In the genomic region with DNA sequence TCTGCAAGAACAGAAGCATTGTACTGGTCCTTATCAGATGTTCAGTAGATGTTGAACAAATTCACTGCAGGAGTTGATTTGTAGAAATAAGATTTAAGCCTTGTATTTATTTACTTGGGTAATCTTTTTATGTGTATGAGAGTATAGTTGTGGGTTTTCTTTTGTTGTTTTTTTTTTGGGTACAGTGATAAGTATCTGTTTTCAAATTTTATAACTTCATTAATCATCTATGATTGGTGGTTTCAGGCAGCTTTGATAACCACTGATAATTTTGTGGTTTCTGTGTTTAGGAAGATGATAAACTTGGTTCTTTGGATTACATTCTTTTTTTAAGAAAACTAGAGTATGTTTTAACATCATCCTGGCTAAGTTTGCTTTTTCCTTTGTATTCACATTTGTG, we compare ENCODE assay signal across 1 cellular context.
TF ChIP-seq lines count a peak whose summit lies in the region.

No MANE protein-coding gene starts in this region.

TF ChIP-seq in GM23338, 12 proteins besides CTCF, POLR2A, EP300 and RAD21 (continued from another document):
- TF ChIP-seq, protein P1, sequence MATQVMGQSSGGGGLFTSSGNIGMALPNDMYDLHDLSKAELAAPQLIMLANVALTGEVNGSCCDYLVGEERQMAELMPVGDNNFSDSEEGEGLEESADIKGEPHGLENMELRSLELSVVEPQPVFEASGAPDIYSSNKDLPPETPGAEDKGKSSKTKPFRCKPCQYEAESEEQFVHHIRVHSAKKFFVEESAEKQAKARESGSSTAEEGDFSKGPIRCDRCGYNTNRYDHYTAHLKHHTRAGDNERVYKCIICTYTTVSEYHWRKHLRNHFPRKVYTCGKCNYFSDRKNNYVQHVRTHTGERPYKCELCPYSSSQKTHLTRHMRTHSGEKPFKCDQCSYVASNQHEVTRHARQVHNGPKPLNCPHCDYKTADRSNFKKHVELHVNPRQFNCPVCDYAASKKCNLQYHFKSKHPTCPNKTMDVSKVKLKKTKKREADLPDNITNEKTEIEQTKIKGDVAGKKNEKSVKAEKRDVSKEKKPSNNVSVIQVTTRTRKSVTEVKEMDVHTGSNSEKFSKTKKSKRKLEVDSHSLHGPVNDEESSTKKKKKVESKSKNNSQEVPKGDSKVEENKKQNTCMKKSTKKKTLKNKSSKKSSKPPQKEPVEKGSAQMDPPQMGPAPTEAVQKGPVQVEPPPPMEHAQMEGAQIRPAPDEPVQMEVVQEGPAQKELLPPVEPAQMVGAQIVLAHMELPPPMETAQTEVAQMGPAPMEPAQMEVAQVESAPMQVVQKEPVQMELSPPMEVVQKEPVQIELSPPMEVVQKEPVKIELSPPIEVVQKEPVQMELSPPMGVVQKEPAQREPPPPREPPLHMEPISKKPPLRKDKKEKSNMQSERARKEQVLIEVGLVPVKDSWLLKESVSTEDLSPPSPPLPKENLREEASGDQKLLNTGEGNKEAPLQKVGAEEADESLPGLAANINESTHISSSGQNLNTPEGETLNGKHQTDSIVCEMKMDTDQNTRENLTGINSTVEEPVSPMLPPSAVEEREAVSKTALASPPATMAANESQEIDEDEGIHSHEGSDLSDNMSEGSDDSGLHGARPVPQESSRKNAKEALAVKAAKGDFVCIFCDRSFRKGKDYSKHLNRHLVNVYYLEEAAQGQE (IDR thresholded peaks at IDR 0.05; ENCODE audit: unreplicated experiment): no peak
- no peak for TF ChIP-seq EZH2phosphoT487 (IDR thresholded peaks at IDR 0.05; ENCODE audit: unreplicated experiment)
